Comparison of ENCODE assay signal across 1 cellular context in genomic region chr22:39290724-39291161, GRCh38.
TF ChIP-seq lines count a peak whose summit lies in the region.

No MANE protein-coding gene starts in this region.

TF ChIP-seq in HepG2, 621 proteins besides CTCF, POLR2A, EP300 and RAD21 (continued from another document and continues in another):
- TF ChIP-seq ZNF800 (CRISPR knock-in tag; IDR thresholded peaks at IDR 0.05) (no peak), ERF (CRISPR knock-in tag; IDR thresholded peaks at IDR 0.05) (no peak), UBTF (CRISPR knock-in tag; IDR thresholded peaks at IDR 0.05) (peak; percentile 74), FOXA3 (CRISPR knock-in tag; IDR thresholded peaks at IDR 0.05) (no peak), CBX2 (IDR thresholded peaks at IDR 0.05; ENCODE audit: low read depth, low read length) (no peak), CBX2 (CRISPR knock-in tag; IDR thresholded peaks at IDR 0.05; ENCODE audit: low read depth) (0 out of 2 replicates have a peak, but pooled peaks have one; percentile 20), RXRA (CRISPR knock-in tag; IDR thresholded peaks at IDR 0.05) (peak; percentile 88), FOSL2 (CRISPR knock-in tag; IDR thresholded peaks at IDR 0.05) (peak; percentile 60), MED1 (CRISPR knock-in tag; IDR thresholded peaks at IDR 0.05) (peak; percentile 54; the same call in 1 of the 2 replicates), KDM5B (CRISPR knock-in tag; IDR thresholded peaks at IDR 0.05; ENCODE audit: borderline replicate concordance) (peak; percentile 71; the same call in 1 of the 2 replicates), ZNF333 (CRISPR knock-in tag; IDR thresholded peaks at IDR 0.05; ENCODE audit: borderline replicate concordance) (0 out of 2 replicates have a peak, but pooled peaks have one; percentile 12), IKZF5 (CRISPR knock-in tag; IDR thresholded peaks at IDR 0.05) (no peak), MAX (IDR thresholded peaks at IDR 0.05) (0 out of 2 replicates have a peak, but pooled peaks have one; percentile 41), PRDM10 (CRISPR knock-in tag; IDR thresholded peaks at IDR 0.05; ENCODE audit: low read depth) (no peak), ZFP41 (CRISPR knock-in tag; IDR thresholded peaks at IDR 0.05; ENCODE audit: borderline replicate concordance) (0 out of 2 replicates have a peak, but pooled peaks have one; percentile 32), GABPB1 (CRISPR knock-in tag; IDR thresholded peaks at IDR 0.05) (peak; percentile 20; the same call in 1 of the 2 replicates), ZNF350 (CRISPR knock-in tag; IDR thresholded peaks at IDR 0.05; ENCODE audit: borderline replicate concordance, low read depth) (0 out of 2 replicates have a peak, but pooled peaks have one; percentile 21), KAT2B (IDR thresholded peaks at IDR 0.05; ENCODE audit: borderline replicate concordance, low read depth, low read length) (no peak), BCL3 (CRISPR knock-in tag; IDR thresholded peaks at IDR 0.05) (peak; percentile 62; the same call in 1 of the 2 replicates), ATF2 (CRISPR knock-in tag; IDR thresholded peaks at IDR 0.05) (0 out of 2 replicates have a peak, but pooled peaks have one; percentile 14), JUND (CRISPR knock-in tag; IDR thresholded peaks at IDR 0.05) (0 out of 2 replicates have a peak, but pooled peaks have one; percentile 38)
- TF ChIP-seq, protein P1, sequence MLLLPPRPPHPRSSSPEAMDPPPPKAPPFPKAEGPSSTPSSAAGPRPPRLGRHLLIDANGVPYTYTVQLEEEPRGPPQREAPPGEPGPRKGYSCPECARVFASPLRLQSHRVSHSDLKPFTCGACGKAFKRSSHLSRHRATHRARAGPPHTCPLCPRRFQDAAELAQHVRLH (CRISPR knock-in tag; IDR thresholded peaks at IDR 0.05; ENCODE audit: borderline replicate concordance, low read depth), result peak; percentile 31; the same call in 1 of the 2 replicates
- TF ChIP-seq, protein P2, sequence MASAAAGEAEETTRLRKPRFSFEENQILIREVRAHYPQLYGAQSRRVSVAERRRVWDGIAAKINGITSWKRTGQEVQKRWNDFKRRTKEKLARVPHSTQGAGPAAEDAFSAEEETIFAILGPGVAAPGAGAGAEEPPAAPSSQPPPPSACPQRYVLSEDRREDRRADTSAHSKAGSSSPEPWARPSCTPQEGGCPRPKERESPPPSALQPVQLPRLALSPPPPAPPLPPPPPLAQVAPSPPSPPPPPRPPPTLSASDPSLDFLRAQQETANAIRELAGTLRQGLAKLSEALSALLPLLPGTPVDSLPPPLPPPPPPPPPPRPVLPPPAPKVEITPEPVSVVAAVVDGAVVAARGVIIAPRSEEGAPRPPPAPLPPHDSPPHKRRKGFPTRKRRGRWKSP (CRISPR knock-in tag; IDR thresholded peaks at IDR 0.05), result no peak
- TF ChIP-seq, protein P3, sequence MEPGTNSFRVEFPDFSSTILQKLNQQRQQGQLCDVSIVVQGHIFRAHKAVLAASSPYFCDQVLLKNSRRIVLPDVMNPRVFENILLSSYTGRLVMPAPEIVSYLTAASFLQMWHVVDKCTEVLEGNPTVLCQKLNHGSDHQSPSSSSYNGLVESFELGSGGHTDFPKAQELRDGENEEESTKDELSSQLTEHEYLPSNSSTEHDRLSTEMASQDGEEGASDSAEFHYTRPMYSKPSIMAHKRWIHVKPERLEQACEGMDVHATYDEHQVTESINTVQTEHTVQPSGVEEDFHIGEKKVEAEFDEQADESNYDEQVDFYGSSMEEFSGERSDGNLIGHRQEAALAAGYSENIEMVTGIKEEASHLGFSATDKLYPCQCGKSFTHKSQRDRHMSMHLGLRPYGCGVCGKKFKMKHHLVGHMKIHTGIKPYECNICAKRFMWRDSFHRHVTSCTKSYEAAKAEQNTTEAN (CRISPR knock-in tag; conservative IDR thresholded peaks at IDR 0.05), result no peak
- TF ChIP-seq, protein P4, sequence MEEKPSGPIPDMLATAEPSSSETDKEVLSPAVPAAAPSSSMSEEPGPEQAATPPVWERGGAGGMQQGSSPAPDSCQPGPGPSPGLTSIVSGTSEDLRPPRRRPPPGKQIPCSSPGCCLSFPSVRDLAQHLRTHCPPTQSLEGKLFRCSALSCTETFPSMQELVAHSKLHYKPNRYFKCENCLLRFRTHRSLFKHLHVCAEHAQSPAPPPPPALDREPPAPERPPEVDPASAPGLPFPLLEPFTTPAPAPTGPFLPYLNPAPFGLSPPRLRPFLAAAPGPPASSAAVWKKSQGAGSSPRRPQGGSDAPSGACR (CRISPR knock-in tag; IDR thresholded peaks at IDR 0.05), result 0 out of 2 replicates have a peak, but pooled peaks have one; percentile 63
- TF ChIP-seq, protein P5, sequence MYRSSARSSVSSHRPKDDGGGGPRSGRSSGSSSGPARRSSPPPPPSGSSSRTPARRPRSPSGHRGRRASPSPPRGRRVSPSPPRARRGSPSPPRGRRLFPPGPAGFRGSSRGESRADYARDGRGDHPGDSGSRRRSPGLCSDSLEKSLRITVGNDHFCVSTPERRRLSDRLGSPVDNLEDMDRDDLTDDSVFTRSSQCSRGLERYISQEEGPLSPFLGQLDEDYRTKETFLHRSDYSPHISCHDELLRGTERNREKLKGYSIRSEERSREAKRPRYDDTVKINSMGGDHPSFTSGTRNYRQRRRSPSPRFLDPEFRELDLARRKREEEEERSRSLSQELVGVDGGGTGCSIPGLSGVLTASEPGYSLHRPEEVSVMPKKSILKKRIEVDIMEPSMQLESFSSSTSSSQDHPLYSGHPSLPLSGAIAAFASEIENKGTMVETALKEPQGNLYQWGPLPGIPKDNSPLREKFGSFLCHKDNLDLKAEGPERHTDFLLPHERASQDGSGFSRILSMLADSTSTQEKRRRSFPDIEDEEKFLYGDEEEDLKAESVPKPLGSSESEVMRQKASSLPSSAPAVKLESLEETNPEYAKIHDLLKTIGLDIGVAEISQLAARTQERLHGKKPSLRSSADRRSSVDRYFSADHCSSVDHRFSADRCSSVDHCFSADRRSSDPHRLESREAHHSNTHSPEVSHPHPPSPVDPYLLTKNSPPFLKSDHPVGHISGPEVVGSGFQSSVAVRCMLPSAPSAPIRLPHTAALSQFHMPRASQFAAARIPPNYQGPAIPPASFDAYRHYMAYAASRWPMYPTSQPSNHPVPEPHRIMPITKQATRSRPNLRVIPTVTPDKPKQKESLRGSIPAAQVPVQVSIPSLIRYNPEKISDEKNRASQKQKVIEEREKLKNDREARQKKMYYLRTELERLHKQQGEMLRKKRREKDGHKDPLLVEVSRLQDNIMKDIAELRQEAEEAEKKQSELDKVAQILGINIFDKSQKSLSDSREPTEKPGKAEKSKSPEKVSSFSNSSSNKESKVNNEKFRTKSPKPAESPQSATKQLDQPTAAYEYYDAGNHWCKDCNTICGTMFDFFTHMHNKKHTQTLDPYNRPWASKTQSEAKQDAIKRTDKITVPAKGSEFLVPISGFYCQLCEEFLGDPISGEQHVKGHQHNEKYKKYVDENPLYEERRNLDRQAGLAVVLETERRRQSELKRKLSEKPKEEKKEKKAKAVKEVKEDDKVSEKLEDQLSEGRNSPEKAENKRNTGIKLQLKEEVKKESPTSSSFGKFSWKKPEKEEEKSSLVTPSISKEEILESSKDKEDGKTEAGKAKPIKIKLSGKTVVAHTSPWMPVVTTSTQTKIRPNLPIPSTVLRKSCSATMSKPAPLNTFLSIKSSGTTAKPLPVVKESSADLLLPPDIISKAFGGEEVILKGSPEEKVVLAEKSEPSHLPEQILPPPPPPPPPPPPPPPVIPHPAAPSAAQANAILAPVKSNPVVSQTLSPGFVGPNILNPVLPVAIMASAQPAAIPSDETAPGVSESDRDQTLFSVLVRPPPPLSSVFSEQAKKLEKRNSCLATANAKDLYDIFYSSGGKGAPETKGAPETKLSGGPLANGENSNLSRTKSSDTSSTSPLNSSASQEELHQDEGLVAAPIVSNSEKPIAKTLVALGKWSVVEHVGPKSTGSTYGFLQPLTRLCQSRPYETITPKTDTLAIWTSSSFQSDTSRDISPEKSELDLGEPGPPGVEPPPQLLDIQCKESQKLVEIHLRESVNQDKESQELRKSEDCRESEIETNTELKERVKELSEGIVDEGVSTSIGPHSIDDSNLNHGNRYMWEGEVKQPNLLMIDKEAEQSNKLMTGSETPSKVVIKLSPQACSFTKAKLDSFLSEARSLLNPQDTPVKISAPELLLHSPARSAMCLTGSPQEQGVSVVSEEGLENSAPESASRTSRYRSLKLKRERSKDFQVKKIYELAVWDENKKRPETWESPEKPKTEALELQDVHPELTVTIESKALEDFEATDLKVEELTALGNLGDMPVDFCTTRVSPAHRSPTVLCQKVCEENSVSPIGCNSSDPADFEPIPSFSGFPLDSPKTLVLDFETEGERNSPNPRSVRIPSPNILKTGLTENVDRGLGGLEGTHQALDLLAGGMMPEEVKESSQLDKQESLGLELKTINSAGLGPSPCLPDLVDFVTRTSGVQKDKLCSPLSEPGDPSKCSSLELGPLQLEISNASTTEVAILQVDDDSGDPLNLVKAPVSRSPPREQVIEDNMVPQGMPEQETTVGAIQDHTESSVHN (CRISPR knock-in tag; IDR thresholded peaks at IDR 0.05), result no peak
